32 cellular contexts compared by ENCODE assay signal in the genomic region with DNA sequence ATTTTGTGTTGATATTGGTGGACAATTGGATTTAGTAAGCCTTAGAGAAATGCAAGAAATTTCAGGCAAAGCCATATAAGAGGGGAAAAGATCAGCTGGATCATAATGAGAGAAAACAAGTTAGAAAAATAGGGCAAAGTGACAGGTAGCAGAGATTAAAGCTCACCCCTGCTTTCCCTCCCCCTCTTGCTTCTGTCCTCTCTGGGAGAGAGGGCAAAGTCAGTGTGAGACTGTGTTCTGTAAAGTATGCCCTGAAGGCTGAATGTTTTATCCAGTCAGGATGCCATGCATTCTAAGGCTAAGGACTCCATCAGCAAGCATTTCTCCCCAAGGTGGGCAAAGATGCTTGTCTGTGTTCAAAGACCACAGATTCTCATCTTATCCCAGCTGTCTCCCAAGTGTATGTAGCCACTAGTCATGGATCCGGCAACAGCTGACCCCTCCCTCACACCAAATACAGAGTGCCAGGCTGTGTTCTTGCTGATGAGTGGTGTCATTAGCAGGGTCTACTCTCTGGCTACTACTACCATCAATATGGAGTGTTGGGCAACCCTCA.
"Had no signal": no experiment of that assay in that cellular context is flagged by ENCODE, and none has a peak within 500 bp of the region (broad histone marks: within the 10 kb centered on the region; RNA-seq: fewer than 3 reads in every experiment).

No MANE protein-coding gene starts in this region.

- H3K36me3 ChIP-seq: ascending aorta had no signal

- H3K27ac ChIP-seq: ascending aorta, VCaP had no signal

- H3K9me3 Mint-ChIP-seq: activated naive CD4-positive, alpha-beta T cell treated with anti-CD3 and anti-CD28 coated beads, Interleukin-2, amount 50 U/mL, for 24 hours; activated T-cell treated with anti-CD3 and anti-CD28 coated beads, Interleukin-2, amount 50 U/mL, for 24 hours had no signal

- H3K4me1 Mint-ChIP-seq: activated B cell treated with CpG ODN at 0.5 μM for 24 hours; activated CD4-positive, alpha-beta T cell treated with anti-CD3 and anti-CD28 coated beads, Interleukin-2, amount 10 ng/mL, durations not matched to agents 24 days and 14 days; activated naive CD4-positive, alpha-beta T cell treated with anti-CD3 and anti-CD28 coated beads, Interleukin-2, amount 10 ng/mL, durations not matched to agents 7 days and 5 days; activated naive CD4-positive, alpha-beta T cell treated with anti-CD3 and anti-CD28 coated beads, Interleukin-2, amount 50 U/mL, for 24 hours; activated naive CD8-positive, alpha-beta T cell treated with anti-CD3 and anti-CD28 coated beads, Interleukin-2, amount 10 ng/mL, durations not matched to agents 7 days and 5 days; activated naive CD8-positive, alpha-beta T cell treated with anti-CD3 and anti-CD28 coated beads, Interleukin-2, amount 50 U/mL, for 24 hours had no signal

- H3K4me3 Mint-ChIP-seq: activated B cell treated with CpG ODN at 0.5 μM for 24 hours; activated CD4-positive, alpha-beta memory T cell treated with anti-CD3 and anti-CD28 coated beads for 36 hours; activated CD4-positive, alpha-beta T cell treated with anti-CD3 and anti-CD28 coated beads, Interleukin-2, amount 10 ng/mL, durations not matched to agents 24 days and 14 days; activated CD8-positive, alpha-beta T cell treated with anti-CD3 and anti-CD28 coated beads for 36 hours; activated naive CD4-positive, alpha-beta T cell treated with anti-CD3 and anti-CD28 coated beads, Interleukin-2, amount 10 ng/mL, durations not matched to agents 7 days and 5 days; activated naive CD4-positive, alpha-beta T cell treated with anti-CD3 and anti-CD28 coated beads, Interleukin-2, amount 50 U/mL, for 24 hours; activated naive CD8-positive, alpha-beta T cell; activated naive CD8-positive, alpha-beta T cell treated with anti-CD3 and anti-CD28 coated beads, Interleukin-2, amount 10 ng/mL, durations not matched to agents 7 days and 5 days; activated naive CD8-positive, alpha-beta T cell treated with anti-CD3 and anti-CD28 coated beads, Interleukin-2, amount 50 U/mL, for 24 hours; activated T-cell treated with anti-CD3 and anti-CD28 coated beads, Interleukin-2, amount 50 U/mL, for 24 hours; brain; T-helper 1 cell treated with Interleukin-12 subunit alpha and Interleukin-12 subunit beta and Interleukin-4 antibody, amounts not matched to agents 30 μg/mL and 1 μg/mL, for 36 hours; T-helper 2 cell treated with Interferon-gamma antibody and Interleukin-4, amounts not matched to agents 5 μg/mL and 100 μg/mL, for 36 hours had no signal

- H3K27me3 Mint-ChIP-seq: activated B cell treated with CpG ODN at 0.5 μM for 24 hours; activated CD4-positive, alpha-beta memory T cell treated with anti-CD3 and anti-CD28 coated beads for 36 hours; activated CD4-positive, alpha-beta T cell treated with anti-CD3 and anti-CD28 coated beads, Interleukin-2, amount 10 ng/mL, durations not matched to agents 24 days and 14 days; activated CD8-positive, alpha-beta T cell treated with anti-CD3 and anti-CD28 coated beads for 36 hours; activated naive CD4-positive, alpha-beta T cell treated with anti-CD3 and anti-CD28 coated beads, Interleukin-2, amount 10 ng/mL, durations not matched to agents 7 days and 5 days; activated naive CD4-positive, alpha-beta T cell treated with anti-CD3 and anti-CD28 coated beads, Interleukin-2, amount 50 U/mL, for 24 hours; activated naive CD8-positive, alpha-beta T cell treated with anti-CD3 and anti-CD28 coated beads, Interleukin-2, amount 10 ng/mL, durations not matched to agents 7 days and 5 days; activated naive CD8-positive, alpha-beta T cell treated with anti-CD3 and anti-CD28 coated beads, Interleukin-2, amount 50 U/mL, for 24 hours; activated T-cell treated with anti-CD3 and anti-CD28 coated beads, Interleukin-2, amount 50 U/mL, for 24 hours had no signal

- DNase-seq: activated B cell treated with CpG ODN at 0.5 μM for 24 hours; activated CD4-positive, alpha-beta memory T cell treated with anti-CD3 and anti-CD28 coated beads for 36 hours; activated CD4-positive, alpha-beta T cell treated with anti-CD3 and anti-CD28 coated beads for 4 hours; activated CD4-positive, alpha-beta T cell treated with anti-CD3 and anti-CD28 coated beads, Interleukin-2, amount 10 ng/mL, durations not matched to agents 24 days and 14 days; activated CD4-positive, alpha-beta T cell treated with anti-CD3 and anti-CD28 coated beads, Interleukin-2, amount 50 U/mL, for 1 hour; activated CD4-positive, alpha-beta T cell treated with anti-CD3 and anti-CD28 coated beads, Interleukin-2, amount 50 U/mL, for 4 hours; activated CD4-positive, CD25-positive, alpha-beta regulatory T cell treated with anti-CD3 and anti-CD28 coated beads, Interleukin-2, amount 50 U/mL, for 72 hours; activated CD8-positive, alpha-beta memory T cell treated with anti-CD3 and anti-CD28 coated beads, Interleukin-2, amount 50 U/mL, for 4 hours; activated CD8-positive, alpha-beta T cell treated with anti-CD3 and anti-CD28 coated beads for 36 hours; activated effector memory CD4-positive, alpha-beta T cell treated with Interleukin-2 at 50 U/mL for 16 hours; activated gamma-delta T cell; activated naive CD4-positive, alpha-beta T cell treated with anti-CD3 and anti-CD28 coated beads, Interleukin-2, amount 10 ng/mL, durations not matched to agents 7 days and 5 days; activated naive CD4-positive, alpha-beta T cell treated with Interleukin-2 at 50 U/mL for 16 hours; activated naive CD8-positive, alpha-beta T cell treated with anti-CD3 and anti-CD28 coated beads, Interleukin-2, amount 10 ng/mL, durations not matched to agents 7 days and 5 days; activated naive CD8-positive, alpha-beta T cell treated with anti-CD3 and anti-CD28 coated beads, Interleukin-2, amount 50 U/mL, for 24 hours; activated T-cell treated with anti-CD3 and anti-CD28 coated beads, Interleukin-2, amount 50 U/mL, for 24 hours; activated T-cell treated with anti-CD3 and anti-CD28 coated beads, Interleukin-2, amount 50 U/mL, for 48 hours; amygdala; anterior cingulate cortex; central memory CD4-positive, alpha-beta T cell; SW 1271; T-helper 1 cell; T-helper 2 cell; T-helper 9 cell had no signal

- H3K27ac Mint-ChIP-seq: activated B cell treated with CpG ODN at 0.5 μM for 24 hours; activated CD4-positive, alpha-beta memory T cell treated with anti-CD3 and anti-CD28 coated beads for 36 hours; activated CD4-positive, alpha-beta T cell treated with anti-CD3 and anti-CD28 coated beads, Interleukin-2, amount 10 ng/mL, durations not matched to agents 24 days and 14 days; activated CD8-positive, alpha-beta T cell treated with anti-CD3 and anti-CD28 coated beads for 36 hours; activated naive CD4-positive, alpha-beta T cell treated with anti-CD3 and anti-CD28 coated beads, Interleukin-2, amount 10 ng/mL, durations not matched to agents 7 days and 5 days; activated naive CD4-positive, alpha-beta T cell treated with anti-CD3 and anti-CD28 coated beads, Interleukin-2, amount 50 U/mL, for 24 hours; activated naive CD8-positive, alpha-beta T cell; activated naive CD8-positive, alpha-beta T cell treated with anti-CD3 and anti-CD28 coated beads, Interleukin-2, amount 10 ng/mL, durations not matched to agents 7 days and 5 days; activated naive CD8-positive, alpha-beta T cell treated with anti-CD3 and anti-CD28 coated beads, Interleukin-2, amount 50 U/mL, for 24 hours; activated T-cell treated with anti-CD3 and anti-CD28 coated beads, Interleukin-2, amount 50 U/mL, for 24 hours; activated T-helper 2 cell treated with anti-CD3 and anti-CD28 coated beads, Interferon-gamma antibody, Interleukin-2, Interleukin-4, amounts not matched to agents 10 μg/mL and 5 μg/mL and 100 μg/mL, durations not matched to agents 14 hours and 24 hours and 36 hours; brain; T-helper 1 cell treated with Interleukin-12 subunit alpha and Interleukin-12 subunit beta and Interleukin-4 antibody, amounts not matched to agents 30 μg/mL and 1 μg/mL, for 36 hours; T-helper 2 cell treated with Interferon-gamma antibody and Interleukin-4, amounts not matched to agents 5 μg/mL and 100 μg/mL, for 36 hours had no signal

- ATAC-seq: activated CD8-positive, alpha-beta T cell treated with anti-CD3 and anti-CD28 coated beads for 36 hours; activated naive CD8-positive, alpha-beta T cell treated with anti-CD3 and anti-CD28 coated beads, Interleukin-2, amount 50 U/mL, for 24 hours had no signal

- H3K9me3 ChIP-seq: ascending aorta had no signal

- H3K36me3 Mint-ChIP-seq: activated CD4-positive, alpha-beta memory T cell treated with anti-CD3 and anti-CD28 coated beads for 36 hours; activated naive CD4-positive, alpha-beta T cell treated with anti-CD3 and anti-CD28 coated beads, Interleukin-2, amount 10 ng/mL, durations not matched to agents 7 days and 5 days; activated naive CD4-positive, alpha-beta T cell treated with anti-CD3 and anti-CD28 coated beads, Interleukin-2, amount 50 U/mL, for 24 hours; activated naive CD8-positive, alpha-beta T cell; activated naive CD8-positive, alpha-beta T cell treated with anti-CD3 and anti-CD28 coated beads, Interleukin-2, amount 10 ng/mL, durations not matched to agents 7 days and 5 days; brain had no signal

- H3K27me3 ChIP-seq: ascending aorta had no signal

- H3K4me3 ChIP-seq: ascending aorta had no signal

- H3K4me1 ChIP-seq: ascending aorta had no signal
